ENCODE assay signal across 2 cellular contexts in genomic region chr3:141405025-141405424, GRCh38.
TF ChIP-seq lines count a peak whose summit lies in the region.

No MANE protein-coding gene starts in this region.

TF ChIP-seq in SK-N-SH, 30 proteins besides CTCF, POLR2A, EP300 and RAD21 (continued from another document):
- TF ChIP-seq FOSL2 (IDR thresholded peaks at IDR 0.05; ENCODE audit: borderline replicate concordance, low read depth), result no peak
- TF ChIP-seq GATA2 (CRISPR knock-in tag; IDR thresholded peaks at IDR 0.05), result no peak
- no peak for TF ChIP-seq RCOR1 (IDR thresholded peaks at IDR 0.05; ENCODE audit: low read length)
- TF ChIP-seq YY1 (IDR thresholded peaks at IDR 0.05; ENCODE audit: low read depth), result no peak
- no peak for TF ChIP-seq NRF1 (IDR thresholded peaks at IDR 0.05; ENCODE audit: low read depth, low read length)
- TF ChIP-seq ELF1 (IDR thresholded peaks at IDR 0.05), result no peak
- TF ChIP-seq TAF1 (IDR thresholded peaks at IDR 0.05; ENCODE audit: borderline replicate concordance, low read depth, low read length), result no peak
- no peak for TF ChIP-seq SMC3 (IDR thresholded peaks at IDR 0.05; ENCODE audit: low read depth, low read length)
- TF ChIP-seq EZH2phosphoT487 (IDR thresholded peaks at IDR 0.05; ENCODE audit: borderline replicate concordance, low read depth), result no peak
- no peak for TF ChIP-seq GABPA (IDR thresholded peaks at IDR 0.05; ENCODE audit: low read depth)
- TF ChIP-seq REST (IDR thresholded peaks at IDR 0.05; ENCODE audit: low read depth, low read length), result no peak
- no peak for TF ChIP-seq CHD2 (IDR thresholded peaks at IDR 0.05; ENCODE audit: low read length, partially characterized antibody)
- TF ChIP-seq FOXM1 (IDR thresholded peaks at IDR 0.05; ENCODE audit: low read depth), result no peak
- no peak for TF ChIP-seq FOXJ3 (CRISPR knock-in tag; IDR thresholded peaks at IDR 0.05)
- no peak for TF ChIP-seq MEF2A (IDR thresholded peaks at IDR 0.05; ENCODE audit: borderline replicate concordance, low read depth)

TF ChIP-seq in SK-N-SH treated with all-trans-retinoic acid at 6 μM for 48 hours, 23 proteins besides CTCF, POLR2A, EP300 and RAD21:
- TF ChIP-seq TSHZ2 (CRISPR knock-in tag; IDR thresholded peaks at IDR 0.05) (no peak), GLIS3 (CRISPR knock-in tag; IDR thresholded peaks at IDR 0.05) (no peak), ZC3H10 (CRISPR knock-in tag; IDR thresholded peaks at IDR 0.05) (no peak), RARB (CRISPR knock-in tag; IDR thresholded peaks at IDR 0.05) (no peak), ZFP30 (CRISPR knock-in tag; IDR thresholded peaks at IDR 0.05) (no peak), BACH2 (CRISPR knock-in tag; IDR thresholded peaks at IDR 0.05; ENCODE audit: borderline replicate concordance) (no peak)
- TF ChIP-seq, protein P1, sequence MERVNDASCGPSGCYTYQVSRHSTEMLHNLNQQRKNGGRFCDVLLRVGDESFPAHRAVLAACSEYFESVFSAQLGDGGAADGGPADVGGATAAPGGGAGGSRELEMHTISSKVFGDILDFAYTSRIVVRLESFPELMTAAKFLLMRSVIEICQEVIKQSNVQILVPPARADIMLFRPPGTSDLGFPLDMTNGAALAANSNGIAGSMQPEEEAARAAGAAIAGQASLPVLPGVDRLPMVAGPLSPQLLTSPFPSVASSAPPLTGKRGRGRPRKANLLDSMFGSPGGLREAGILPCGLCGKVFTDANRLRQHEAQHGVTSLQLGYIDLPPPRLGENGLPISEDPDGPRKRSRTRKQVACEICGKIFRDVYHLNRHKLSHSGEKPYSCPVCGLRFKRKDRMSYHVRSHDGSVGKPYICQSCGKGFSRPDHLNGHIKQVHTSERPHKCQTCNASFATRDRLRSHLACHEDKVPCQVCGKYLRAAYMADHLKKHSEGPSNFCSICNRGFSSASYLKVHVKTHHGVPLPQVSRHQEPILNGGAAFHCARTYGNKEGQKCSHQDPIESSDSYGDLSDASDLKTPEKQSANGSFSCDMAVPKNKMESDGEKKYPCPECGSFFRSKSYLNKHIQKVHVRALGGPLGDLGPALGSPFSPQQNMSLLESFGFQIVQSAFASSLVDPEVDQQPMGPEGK (CRISPR knock-in tag; IDR thresholded peaks at IDR 0.05; ENCODE audit: borderline replicate concordance), result no peak
